19 cellular contexts compared by ENCODE assay signal in the genomic region with DNA sequence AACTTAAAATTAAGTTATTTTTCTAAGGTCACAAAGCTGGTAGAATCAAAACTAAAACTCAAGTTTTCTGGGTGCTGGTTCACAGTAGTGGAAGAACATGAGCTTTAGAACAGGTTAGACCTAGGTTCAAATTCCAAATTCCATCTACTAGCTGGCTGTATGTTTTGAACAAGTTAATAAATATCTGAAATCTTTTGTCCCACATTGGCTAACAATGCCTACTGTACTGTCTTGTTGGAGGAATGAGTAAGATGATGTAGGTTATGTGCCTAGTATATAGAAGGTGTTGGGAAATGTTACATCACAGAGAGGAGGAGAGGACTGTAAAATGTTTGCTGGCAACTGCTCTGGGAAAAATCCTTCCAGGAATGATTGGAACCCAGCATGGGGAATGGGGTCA. TPM values are rescaled to one million over a fixed set of nuclear protein-coding genes. Genes with fewer than 3 reads are reported as not detected.
A peak's percentile ranks its signal among the peaks of the same experiment; 100 is the strongest.
DNase-seq lines count a peak whose midpoint lies in the region; ATAC-seq and TF ChIP-seq lines count a peak whose summit lies in the region.
"Had no signal": no experiment of that assay in that cellular context is flagged by ENCODE, and none has a peak within 500 bp of the region (broad histone marks: within the 10 kb centered on the region; RNA-seq: fewer than 3 reads in every experiment).

No MANE protein-coding gene starts in this region.

- peaks cover 2% of the 10 kb centered on the region; the same call in 1 of the 2 replicates for H3K27me3 Mint-ChIP-seq in WTC11 (ENCODE audit: low read depth)
- no peaks in the 10 kb centered on the region for H3K27me3 Mint-ChIP-seq in type B pancreatic cell
- H3K27me3 Mint-ChIP-seq: CD4-positive, alpha-beta T cell; IgD-negative memory B cell had no signal

- ATAC-seq in WTC11, result no peak
- peak; percentile 48 for ATAC-seq in mucosa of descending colon
- no peak for ATAC-seq in HG02840 (IDR thresholded peaks at IDR 0.05; ENCODE audit: low FRiP score, unreplicated experiment)
- ATAC-seq in HG03354 (IDR thresholded peaks at IDR 0.05; ENCODE audit: poor library complexity, severe bottlenecking, unreplicated experiment), result no peak
- no peak for ATAC-seq in GM21619 (IDR thresholded peaks at IDR 0.05; ENCODE audit: unreplicated experiment)

- POLR2A ChIA-PET in WTC11 (lab: Charles Lee), result no interaction called here

- H3K27ac Mint-ChIP-seq in WTC11 (peak overlapping the region; percentile 6; the same call in 1 of the 2 replicates), type B pancreatic cell (peak overlapping the region; percentile 15)
- H3K27ac Mint-ChIP-seq: CD4-positive, alpha-beta T cell; IgD-negative memory B cell had no signal

- TF ChIP-seq CTCF in WTC11 (IDR thresholded peaks at IDR 0.05) (no peak), fibroblast of pulmonary artery (IDR thresholded peaks at IDR 0.05; ENCODE audit: low read length, missing control alignments) (no peak), mucosa of descending colon (IDR thresholded peaks at IDR 0.05) (no peak), type B pancreatic cell (conservative IDR thresholded peaks at IDR 0.05) (no peak)

- H3K9me3 Mint-ChIP-seq in WTC11, result no peaks in the 10 kb centered on the region
- no peaks in the 10 kb centered on the region for H3K9me3 Mint-ChIP-seq in type B pancreatic cell
- H3K9me3 Mint-ChIP-seq: CD4-positive, alpha-beta T cell; IgD-negative memory B cell had no signal

- no peak overlapping the region for H3K4me3 Mint-ChIP-seq in WTC11
- no peak overlapping the region for H3K4me3 Mint-ChIP-seq in type B pancreatic cell
- H3K4me3 Mint-ChIP-seq: CD4-positive, alpha-beta T cell; IgD-negative memory B cell had no signal

- no peaks in the 10 kb centered on the region for H3K36me3 Mint-ChIP-seq in WTC11
- no peaks in the 10 kb centered on the region for H3K36me3 Mint-ChIP-seq in type B pancreatic cell
- H3K36me3 Mint-ChIP-seq: IgD-negative memory B cell had no signal

- no peaks in the 10 kb centered on the region for H3K36me3 ChIP-seq in mucosa of descending colon (ENCODE audit: low read depth)

- H3K9me3 ChIP-seq in mucosa of descending colon, result no peaks in the 10 kb centered on the region

- no peaks in the 10 kb centered on the region for H3K4me1 ChIP-seq in mucosa of descending colon (ENCODE audit: low read depth)

- H3K4me1 Mint-ChIP-seq in WTC11 (0 out of 2 replicates have a peak, but pooled peaks cover 2% of the 10 kb centered on the region), type B pancreatic cell (ENCODE audit: unreplicated experiment) (peaks cover 5% of the 10 kb centered on the region)

- intact Hi-C loops in mucosa of descending colon (cut with DNase I, micrococcal nuclease), result loop anchor here (5.0 to 10.0 kb wide), 4 partner anchors 128 to 468 kb away; no protein-coding TSS in a partner anchor

- no peak for DNase-seq in WTC11 (ENCODE audit: low spot score)
- DNase-seq in fibroblast of pulmonary artery (ENCODE audit: low read depth), result peak; percentile 20
- DNase-seq in mucosa of descending colon, result no peak
- DNase-seq in type B pancreatic cell (ENCODE audit: extremely low spot score, unreplicated experiment), result no peak
- DNase-seq: CD4-positive, alpha-beta T cell; COR-L47; GOT3; HCEC 1CT; NCI-H1105; NCI-H146; NCI-H2029; NCI-H226; NCI-H524; NCI-H774; NK-92 treated with Interleukin-12 subunit alpha and Interleukin-12 subunit beta, amount 100 ng/mL, for 24 hours had no signal

- CTCF ChIA-PET in WTC11 (lab: Charles Lee), result interaction anchor here (0.8 to 3.2 kb wide), 6 partner anchors 8 to 306 kb away, joined by 4 to 33 read pairs (median 10); no protein-coding TSS in a partner anchor

- H3K4me3 ChIP-seq in fibroblast of pulmonary artery (replicated peaks; ENCODE audit: low read depth, low read length) (no peak overlapping the region), mucosa of descending colon (no peak overlapping the region)

TF ChIP-seq in WTC11, 78 proteins besides CTCF, POLR2A, EP300 and RAD21:
- TF ChIP-seq GABPB1 (CRISPR knock-in tag; IDR thresholded peaks at IDR 0.05) (peak; percentile 46; the same call in 1 of the 2 replicates), ZNF138 (CRISPR knock-in tag; conservative IDR thresholded peaks at IDR 0.05) (no peak)

RNA-seq across cellular contexts. Expression of a gene that starts 14.0 kb away (rescaled TPM):
- 1.0 to 1.8 TPM (median 1.8 TPM) in 3 replicates for total RNA-seq in WTC11 (2021)
- total RNA-seq in mucosa of descending colon, result 1 to 10 TPM; 4.6 to 6.1 (median 4.6) TPM
- 0.29 and 0.58 TPM in 2 replicates for total RNA-seq in type B pancreatic cell (ENCODE audit: low replicate concordance)

RNA-seq across cellular contexts. Expression of a gene that starts 21.2 kb away (rescaled TPM):
- total RNA-seq in WTC11 (2021), result 21.0 to 24.7 TPM (median 21.7 TPM) in 3 replicates
- 10 to 100 TPM; 47.8 to 70.6 (median 58.7) TPM for total RNA-seq in mucosa of descending colon
- 39.5 and 54.9 TPM in 2 replicates for total RNA-seq in type B pancreatic cell (ENCODE audit: low replicate concordance)
